8 cellular contexts compared by ENCODE assay signal in the genomic region with DNA sequence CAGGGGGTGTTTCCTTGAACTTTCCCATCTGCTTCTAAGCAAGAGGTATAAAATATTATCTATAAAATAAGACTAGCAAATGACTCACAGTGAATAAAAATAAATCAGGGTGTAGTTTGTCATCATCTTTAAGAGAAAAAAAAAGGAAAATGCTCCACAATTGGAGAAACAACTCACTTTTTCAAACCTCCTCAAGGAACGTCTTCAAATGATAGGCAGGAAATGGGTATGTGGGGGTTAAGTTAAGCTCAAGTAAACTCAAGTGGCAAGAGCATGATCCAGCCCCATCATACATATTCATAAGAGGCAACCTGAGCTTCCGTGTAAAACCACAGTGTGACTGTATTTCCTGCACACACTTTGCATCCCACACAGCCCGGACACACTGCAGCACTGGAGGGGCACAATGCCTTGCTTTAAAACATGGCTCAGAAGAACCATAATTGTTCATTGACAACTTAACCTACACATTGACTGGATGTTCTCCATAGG. TPM values are rescaled to one million over a fixed set of nuclear protein-coding genes. Genes with fewer than 3 reads are reported as not detected.
DNase-seq lines count a peak whose midpoint lies in the region; ATAC-seq and TF ChIP-seq lines count a peak whose summit lies in the region.

No MANE protein-coding gene starts in this region.

- peak overlapping the region; percentile 98 for H3K27ac Mint-ChIP-seq in T-cell

- peak overlapping the region; percentile 34 to 51 for H3K4me3 ChIP-seq in ascending aorta

- no peaks in the 10 kb centered on the region for H3K27me3 Mint-ChIP-seq in T-cell

- peaks cover 70 to 78% (median 78%) of the 10 kb centered on the region in 3 donors for H3K4me1 Mint-ChIP-seq in T-cell

- no peaks in the 10 kb centered on the region for H3K9me3 Mint-ChIP-seq in T-cell

- H3K9me3 ChIP-seq in ascending aorta = no peaks in the 10 kb centered on the region

- POLR2A ChIA-PET in T-cell (lab: Charles Lee) = interaction anchor here (0.5 to 1.0 kb wide), 10 partner anchors 9 to 163 kb away, joined by 3 to 9 read pairs (median 4); no protein-coding TSS in a partner anchor

- H3K4me3 Mint-ChIP-seq in T-cell = peak overlapping the region; percentile 91 to 97 (median 96)

- DNase-seq in ACHN (peak; percentile 74), T-cell (peak; percentile 41 to 82 (median 65)), ascending aorta (ENCODE audit: low spot score in 2 of 2) (peak in 1 of 2 donors; percentile 11), left kidney (ENCODE audit: low read depth, low spot score) (peak; percentile 61), DMS79 treated with DMSO at 0.1 percent for 48 hours (lab: John Stamatoyannopoulos, UW) (no peak)
- peak; percentile 54 for DNase-seq in stimulated activated CD8-positive, alpha-beta memory T cell treated with anti-CD3 and anti-CD28 coated beads, Interleukin-12 subunit alpha, Interleukin-12 subunit beta, amount 100 ng/mL, for 24 hours (ENCODE audit: extremely low read depth)

- H3K4me1 ChIP-seq in ascending aorta = peaks cover 0 to 5% of the 10 kb centered on the region in 2 donors

- H3K27ac ChIP-seq in ascending aorta = no peak overlapping the region

- in situ Hi-C loops in ACHN (cut with HindIII; ENCODE audit: low pct_ligation_motif_present, low pct_unique_long_range_greater_than_20kb, low sequenced_read_pairs) = no loop called here

- no peaks in the 10 kb centered on the region for H3K36me3 ChIP-seq in ascending aorta

- no peaks in the 10 kb centered on the region for H3K27me3 ChIP-seq in ascending aorta

- TF ChIP-seq CTCF in ascending aorta (IDR thresholded peaks at IDR 0.05) = no peak

- peaks cover 14% of the 10 kb centered on the region for H3K36me3 Mint-ChIP-seq in T-cell

- CTCF ChIA-PET in T-cell (lab: Charles Lee) = interaction anchor here in 1 of 2 donors (0.5 to 5.1 kb wide), 22 partner anchors 12 to 640 kb away, joined by 3 to 37 read pairs (median 4); a partner anchor contains a TSS

- intact Hi-C loops in ascending aorta (cut with DNase I) = loop anchor here (5.0 kb wide), 1 partner anchor 58 kb away; a partner anchor contains a TSS

- ATAC-seq in GM19035 (IDR thresholded peaks at IDR 0.05; ENCODE audit: unreplicated experiment) (peak; percentile 90), HG03196 (IDR thresholded peaks at IDR 0.05; ENCODE audit: unreplicated experiment) (peak; percentile 93), T-cell (replicated peaks in 1 of 4) (peak; percentile 92 to 93 (median 92))

RNA-seq across cellular contexts. Expression of a gene that starts 58.5 kb away (rescaled TPM):
- total RNA-seq in T-cell (100 to 1,000 TPM in 1 of 5 donors, 10 to 100 TPM in 4; 49.7 to 101 (median 53.5) TPM), ascending aorta (15.0 TPM)
